Comparison of ENCODE assay signal across 23 cellular contexts in the genomic region with DNA sequence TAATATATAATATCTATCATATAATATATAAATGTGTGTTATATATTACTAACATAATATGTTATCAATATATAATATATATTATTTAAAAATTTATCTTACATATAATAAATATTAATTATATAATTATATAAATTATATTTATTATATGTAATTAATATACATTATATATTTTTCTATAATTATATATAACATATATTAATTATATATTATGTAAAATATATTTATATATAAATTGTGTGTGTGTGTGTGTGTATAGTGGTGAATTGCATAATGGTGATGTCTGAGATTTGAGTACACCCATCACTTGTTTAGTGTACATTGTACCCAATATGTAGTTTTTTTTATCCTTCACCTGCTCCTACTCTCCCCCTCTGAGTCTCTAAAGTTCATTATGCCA.
A peak's percentile ranks its signal among the peaks of the same experiment; 100 is the strongest.
DNase-seq lines count a peak whose midpoint lies in the region; ATAC-seq, FAIRE-seq and TF ChIP-seq lines count a peak whose summit lies in the region.
"Had no signal": no experiment of that assay in that cellular context is flagged by ENCODE, and none has a peak within 500 bp of the region (broad histone marks: within the 10 kb centered on the region; RNA-seq: fewer than 3 reads in every experiment).

No MANE protein-coding gene starts in this region.

- CTCF ChIA-PET in HEK293T (lab: Yijun Ruan, JAX) = no interaction called here

- FAIRE-seq in A204.1 (lab: Jason Lieb, UNC) = peak; percentile 99
- FAIRE-seq in G401.6 (lab: Jason Lieb, UNC) = peak; percentile 99
- peak; percentile 99 for FAIRE-seq in TTC549 (lab: Jason Lieb, UNC)
- peak; percentile 99 for FAIRE-seq in colon (lab: Jason Lieb, UNC)
- FAIRE-seq: D721Med, GM12891, GM18507 had no signal

- DNase-seq in HEK293T (ENCODE audit: extremely low spot score) = no peak
- DNase-seq: AML-193; BE2C; CD4-positive, alpha-beta T cell; CD8-positive, alpha-beta memory T cell; DMS 273 treated with DMSO at 0.1 percent for 48 hours; DMS79; EL; GF-D8; H9; HFFc6 had no signal

- no peak for ATAC-seq in GM18511 (IDR thresholded peaks at IDR 0.05; ENCODE audit: unreplicated experiment)
- no peak for ATAC-seq in HG03196 (IDR thresholded peaks at IDR 0.05; ENCODE audit: unreplicated experiment)
- no peak for ATAC-seq in GM18519 (IDR thresholded peaks at IDR 0.05; ENCODE audit: low FRiP score, unreplicated experiment)
- ATAC-seq: GM23338, HCT116 had no signal

- POLR2A ChIA-PET in HEK293T (lab: Yijun Ruan, JAX) = no interaction called here

TF ChIP-seq in HEK293T, 16 proteins besides CTCF, POLR2A, EP300 and RAD21:
- TF ChIP-seq FOXK2 (IDR thresholded peaks at IDR 0.05) (no peak), LEF1 (IDR thresholded peaks at IDR 0.05; ENCODE audit: borderline replicate concordance) (no peak), ELF4 (IDR thresholded peaks at IDR 0.05) (no peak), BHLHE40 (IDR thresholded peaks at IDR 0.05; ENCODE audit: borderline replicate concordance) (no peak), TARDBP (IDR thresholded peaks at IDR 0.05) (no peak), NFRKB (IDR thresholded peaks at IDR 0.05) (no peak), HDGF (IDR thresholded peaks at IDR 0.05; ENCODE audit: borderline replicate concordance) (no peak), FOXA1 (IDR thresholded peaks at IDR 0.05) (no peak), SUZ12 (IDR thresholded peaks at IDR 0.05) (no peak), SP1 (IDR thresholded peaks at IDR 0.05) (no peak), ARNT (IDR thresholded peaks at IDR 0.05) (no peak), FOXM1 (IDR thresholded peaks at IDR 0.05; ENCODE audit: borderline replicate concordance) (no peak)
- TF ChIP-seq, protein P1, sequence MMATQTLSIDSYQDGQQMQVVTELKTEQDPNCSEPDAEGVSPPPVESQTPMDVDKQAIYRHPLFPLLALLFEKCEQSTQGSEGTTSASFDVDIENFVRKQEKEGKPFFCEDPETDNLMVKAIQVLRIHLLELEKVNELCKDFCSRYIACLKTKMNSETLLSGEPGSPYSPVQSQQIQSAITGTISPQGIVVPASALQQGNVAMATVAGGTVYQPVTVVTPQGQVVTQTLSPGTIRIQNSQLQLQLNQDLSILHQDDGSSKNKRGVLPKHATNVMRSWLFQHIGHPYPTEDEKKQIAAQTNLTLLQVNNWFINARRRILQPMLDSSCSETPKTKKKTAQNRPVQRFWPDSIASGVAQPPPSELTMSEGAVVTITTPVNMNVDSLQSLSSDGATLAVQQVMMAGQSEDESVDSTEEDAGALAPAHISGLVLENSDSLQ (IDR thresholded peaks at IDR 0.05) = no peak
